11 cellular contexts compared by ENCODE assay signal in genomic region chrX:43676960-43677582, GRCh38. TPM values are rescaled to one million over a fixed set of nuclear protein-coding genes. Genes with fewer than 3 reads are reported as not detected.
A peak's percentile ranks its signal among the peaks of the same experiment; 100 is the strongest.
DNase-seq lines count a peak whose midpoint lies in the region; ATAC-seq, FAIRE-seq and TF ChIP-seq lines count a peak whose summit lies in the region.
"Had no signal": no experiment of that assay in that cellular context is flagged by ENCODE, and none has a peak within 500 bp of the region (broad histone marks: within the 10 kb centered on the region; RNA-seq: fewer than 3 reads in every experiment).

No MANE protein-coding gene starts in this region.

- no peak overlapping the region for H3K4me2 ChIP-seq in PC-3 (ENCODE audit: low read length)

- H2AFZ ChIP-seq in PC-3 (ENCODE audit: low read length): no peak overlapping the region
- H2AFZ ChIP-seq: parathyroid adenoma had no signal

- H3K9me3 ChIP-seq in pancreas: no peaks in the 10 kb centered on the region
- no peaks in the 10 kb centered on the region for H3K9me3 ChIP-seq in PC-3 (ENCODE audit: low read length)
- H3K9me3 ChIP-seq: SJCRH30 had no signal

- CTCF ChIA-PET in PC-3 (lab: Charles Lee): no interaction called here

- FAIRE-seq in pancreas (lab: Jason Lieb, UNC): peak; percentile 91

- H3F3A ChIP-seq in PC-3 (ENCODE audit: low read length, unreplicated experiment): no peaks in the 10 kb centered on the region

- H3K9ac ChIP-seq in PC-3 (ENCODE audit: low read length): no peak overlapping the region
- H3K9ac ChIP-seq: parathyroid adenoma had no signal

- no peaks in the 10 kb centered on the region for H3K36me3 ChIP-seq in pancreas
- H3K36me3 ChIP-seq in PC-3 (ENCODE audit: low read depth, low read length): no peaks in the 10 kb centered on the region
- H3K36me3 ChIP-seq: SJCRH30 had no signal

- no peaks in the 10 kb centered on the region for H3K9me2 ChIP-seq in PC-3 (replicated peaks; ENCODE audit: low read length)

- H3K27ac ChIP-seq in pancreas (peak overlapping the region in 2 of 4 donors; percentile 33 to 50), PC-3 (ENCODE audit: low read length) (no peak overlapping the region)
- H3K27ac ChIP-seq: parathyroid adenoma, SJCRH30 had no signal

- DNase-seq in SW480 (ENCODE audit: low spot score) (peak; percentile 3), fibroblast of the conjunctiva (ENCODE audit: low read depth) (peak; percentile 63), pancreas (peak in 1 of 6 donors; percentile 56), NCI-H2171 treated with DMSO at 0.1 percent for 48 hours (lab: John Stamatoyannopoulos, UW) (no peak), PC-3 (no peak)
- DNase-seq in activated CD4-positive, alpha-beta T cell treated with anti-CD3 and anti-CD28 coated beads, Interleukin-2, amount 50 U/mL, for 1 hour: no peak
- DNase-seq: activated CD4-positive, alpha-beta T cell treated with anti-CD3 and anti-CD28 coated beads, Interleukin-2, amount 10 ng/mL, durations not matched to agents 24 days and 14 days; DND-41 had no signal

- H3K4me1 ChIP-seq in pancreas (peaks cover 8 to 11% (median 9%) of the 10 kb centered on the region in 3 donors), PC-3 (ENCODE audit: insufficient read depth, low read length) (0 out of 2 replicates have a peak, but pooled peaks cover 5% of the 10 kb centered on the region)
- H3K4me1 ChIP-seq: parathyroid adenoma, SJCRH30 had no signal

- no peak overlapping the region for H3K4me3 ChIP-seq in pancreas
- H3K4me3 ChIP-seq in PC-3 (ENCODE audit: low read length): no peak overlapping the region
- H3K4me3 ChIP-seq: SJCRH30 had no signal

- H3K79me2 ChIP-seq in PC-3 (ENCODE audit: low read length): no peaks in the 10 kb centered on the region
- H3K79me2 ChIP-seq: parathyroid adenoma had no signal

- TF ChIP-seq CTCF in pancreas (IDR thresholded peaks at IDR 0.05): no peak
- TF ChIP-seq CTCF in PC-3 (conservative IDR thresholded peaks at IDR 0.05; ENCODE audit: low read depth, low read length): no peak

- BruUV-seq in PC-3 (replicated peaks; lab: Mats Ljungman, UMichigan): no TSS peak

- intact Hi-C loops in pancreas (cut with DNase I): no loop called here
- intact Hi-C loops in PC-3 (cut with micrococcal nuclease): no loop called here

- no peaks in the 10 kb centered on the region for H4K20me1 ChIP-seq in PC-3 (ENCODE audit: low read length)

- POLR2A ChIA-PET in PC-3 (lab: Charles Lee; ENCODE audit: unreplicated experiment): no interaction called here

- H3K27me3 ChIP-seq in pancreas (peaks cover 0 to 3% (median 0%) of the 10 kb centered on the region in 4 donors), PC-3 (ENCODE audit: low read length) (no peaks in the 10 kb centered on the region)
- H3K27me3 ChIP-seq: SJCRH30 had no signal

- ATAC-seq in HG03342 (IDR thresholded peaks at IDR 0.05; ENCODE audit: unreplicated experiment): peak; percentile 49
- ATAC-seq in pancreas: peak; percentile 87 to 95 (median 92)
- no peak for ATAC-seq in PC-3

RNA-seq across cellular contexts. Expression of gene MAOA, which starts 21.0 kb away (rescaled TPM):
- total RNA-seq in pancreas (100 to 1,000 TPM in 1 of 6 donors, 10 to 100 TPM in 5; 26.3 to 106 (median 53.4) TPM), PC-3 (2014; rRNA removed) (6.3 and 7.4 TPM in 2 replicates)
- 10 to 100 TPM; 17.1 to 37.5 TPM for polyA plus RNA-seq in pancreas

Comparison
In these comparisons a context has a peak if more than half of its experiments do, and no peak if none do; other contexts are left out.
1. DNase-seq: peak in SW480 (single experiment) and fibroblast of the conjunctiva (single experiment); none in activated CD4-positive, alpha-beta T cell treated with anti-CD3 and anti-CD28 coated beads, Interleukin-2, amount 50 U/mL, for 1 hour (single experiment), NCI-H2171 treated with DMSO at 0.1 percent for 48 hours (single experiment) and PC-3 (single experiment).